In genomic region chr6:63610944-63611343, GRCh38 we compare ENCODE assay signal across 20 cellular contexts. TPM values are rescaled to one million over a fixed set of nuclear protein-coding genes. Genes with fewer than 3 reads are reported as not detected.
DNase-seq lines count a peak whose midpoint lies in the region; ATAC-seq, FAIRE-seq and TF ChIP-seq lines count a peak whose summit lies in the region.
"Had no signal": no experiment of that assay in that cellular context is flagged by ENCODE, and none has a peak within 500 bp of the region (broad histone marks: within the 10 kb centered on the region; RNA-seq: fewer than 3 reads in every experiment).

No MANE protein-coding gene starts in this region.

- peaks cover 0 to 3% of the 10 kb centered on the region in 2 experiments; a peak in 2 of 5 replicates for H3K4me1 ChIP-seq in K562 (replicated peaks in 1 of 2; ENCODE audit: control insufficient read depth in 2 of 2, insufficient read depth in 2 of 2, low read length in 2 of 2)
- no peaks in the 10 kb centered on the region for H3K4me1 ChIP-seq in spleen
- H3K4me1 ChIP-seq: BE2C, Caco-2 had no signal

- H4K20me1 ChIP-seq in K562 (replicated peaks; ENCODE audit: control insufficient read depth, insufficient read depth, low read length) = no peaks in the 10 kb centered on the region

- no peaks in the 10 kb centered on the region for H3K9me1 ChIP-seq in K562 (ENCODE audit: control insufficient read depth, insufficient read depth, low read length)

- H3K4me3 ChIP-seq in K562 (no peak overlapping the region), spleen (no peak overlapping the region)

- TF ChIP-seq EP300 in K562 (IDR thresholded peaks at IDR 0.05; ENCODE audit: low read length) = no peak

- in situ Hi-C loops in K562 (cut with MboI) = no loop called here

- no peak overlapping the region for H2AFZ ChIP-seq in K562 (ENCODE audit: low read depth, low read length)

- no peak for TF ChIP-seq RAD21 in K562 (CRISPR knock-in tag; conservative IDR thresholded peaks at IDR 0.05 in 1 of 2, IDR thresholded peaks at IDR 0.05 in 1 of 2)

- H3K27me3 ChIP-seq in K562 (ENCODE audit: control insufficient read depth in 2 of 2, insufficient read depth in 2 of 2, low read length in 2 of 2) = no peaks in the 10 kb centered on the region
- H3K27me3 ChIP-seq in spleen (replicated peaks in 1 of 7) = no peaks in the 10 kb centered on the region
- H3K27me3 ChIP-seq: BE2C had no signal

- H3K9ac ChIP-seq in K562 (ENCODE audit: insufficient read depth in 1 of 2, low read depth in 2 of 2, low read length in 2 of 2) = no peak overlapping the region

- TF ChIP-seq POLR2A in K562 (conservative IDR thresholded peaks at IDR 0.05) (no peak), spleen (IDR thresholded peaks at IDR 0.05) (no peak)

- no peaks in the 10 kb centered on the region for H3K9me3 Mint-ChIP-seq in effector memory CD8-positive, alpha-beta T cell
- H3K9me3 Mint-ChIP-seq: CD4-positive, alpha-beta T cell; H9; IgD-negative memory B cell had no signal

- DNase-seq in HEK293T (ENCODE audit: extremely low spot score) = no peak
- no peak for DNase-seq in K562 (ENCODE audit: extremely low read depth in 1 of 4, low spot score in 3 of 4)
- DNase-seq in effector memory CD8-positive, alpha-beta T cell = no peak
- no peak for DNase-seq in spleen
- no peak for DNase-seq in DMS53 treated with DMSO at 0.1 percent for 48 hours (lab: John Stamatoyannopoulos, UW; ENCODE audit: unreplicated experiment)
- no peak for DNase-seq in AML-193 (lab: John Stamatoyannopoulos, UW)
- DNase-seq: BE2C; C1 segment of cervical spinal cord; Caco-2; CD4-positive, alpha-beta T cell; DMS79; GDM1; H9; Kasumi-1; KG1 had no signal

- no peaks in the 10 kb centered on the region for H3K4me1 Mint-ChIP-seq in effector memory CD8-positive, alpha-beta T cell (ENCODE audit: low read depth in 2 of 2)
- H3K4me1 Mint-ChIP-seq: H9 had no signal

- no peaks in the 10 kb centered on the region for H3K36me3 Mint-ChIP-seq in effector memory CD8-positive, alpha-beta T cell (ENCODE audit: insufficient read depth)
- H3K36me3 Mint-ChIP-seq: IgD-negative memory B cell had no signal

- H3K27me3 Mint-ChIP-seq in effector memory CD8-positive, alpha-beta T cell = peaks cover 4 to 7% of the 10 kb centered on the region in 2 donors
- H3K27me3 Mint-ChIP-seq: IgD-negative memory B cell had no signal

- BruUV-seq in K562 (replicated peaks; lab: Mats Ljungman, UMichigan) = no TSS peak

- no peaks in the 10 kb centered on the region for H3K36me3 ChIP-seq in K562 (ENCODE audit: control insufficient read depth, insufficient read depth, low read length)
- H3K36me3 ChIP-seq in spleen = no peaks in the 10 kb centered on the region
- H3K36me3 ChIP-seq: BE2C had no signal

- intact Hi-C loops in K562 (cut with micrococcal nuclease) (no loop called here), spleen (cut with DNase I; ENCODE audit: low total_unique reads) (no loop called here)

- TF ChIP-seq CTCF in K562 (IDR thresholded peaks at IDR 0.05 in 2 of 3, conservative IDR thresholded peaks at IDR 0.05 in 1 of 3; ENCODE audit: insufficient read depth in 2 of 3, low read depth in 1 of 3, low read length in 3 of 3) = no peak
- no peak for TF ChIP-seq CTCF in spleen (IDR thresholded peaks at IDR 0.05 in 8 of 11, conservative IDR thresholded peaks at IDR 0.05 in 3 of 11)

- H3K27ac Mint-ChIP-seq in effector memory CD8-positive, alpha-beta T cell = no peak overlapping the region
- H3K27ac Mint-ChIP-seq: CD4-positive, alpha-beta T cell; H9; IgD-negative memory B cell had no signal

- no peaks in the 10 kb centered on the region for H3K79me2 ChIP-seq in K562 (ENCODE audit: control insufficient read depth, insufficient read depth, low read length)

- no peak overlapping the region for H3K4me3 Mint-ChIP-seq in effector memory CD8-positive, alpha-beta T cell
- H3K4me3 Mint-ChIP-seq: CD4-positive, alpha-beta T cell; H9; IgD-negative memory B cell had no signal

- CTCF ChIA-PET in HEK293T (lab: Yijun Ruan, JAX) (interaction anchor here (0.7 kb wide), 1 partner anchor 212 kb away, joined by 4 read pairs; no protein-coding TSS in a partner anchor), K562 (lab: Yijun Ruan, JAX; ENCODE audit: low intra/inter-chr PET ratio) (no interaction called here)

- H3K27ac ChIP-seq in K562 (ENCODE audit: extremely low read depth, low read depth, low read length) = no peak overlapping the region
- no peak overlapping the region for H3K27ac ChIP-seq in spleen

- H3K9me3 ChIP-seq in K562 (replicated peaks; ENCODE audit: control insufficient read depth, insufficient read depth, low read depth, low read length) (no peaks in the 10 kb centered on the region), spleen (no peaks in the 10 kb centered on the region)
- H3K9me3 ChIP-seq: BE2C had no signal

- WGBS in K562 (ENCODE audit: insufficient coverage, low coverage, missing lambda C conversion rate) = 0% methylated on average over 1 of the region's 1 CpG
- WGBS in spleen, 5 donors = 44 to 85% (median 70%) methylated on average over 1 of the region's 1 CpG

- H3K4me2 ChIP-seq in K562 (ENCODE audit: insufficient read depth, low read length) = no peak overlapping the region

- FAIRE-seq in K562 (lab: Jason Lieb, UNC) = no peak
- FAIRE-seq: D721Med, H1, HepG2 had no signal

- POLR2A ChIA-PET in HEK293T (lab: Yijun Ruan, JAX) = interaction anchor here (1.0 kb wide), 1 partner anchor 24 kb away, joined by 3 read pairs; the partner anchor contains the start of gene PHF3
- POLR2A ChIA-PET in K562 (lab: Yijun Ruan, JAX) = interaction anchor here (0.9 to 1.4 kb wide), 2 partner anchors 10 to 14 kb away, joined by 3 read pairs; no protein-coding TSS in a partner anchor

- ATAC-seq in GM18870 (IDR thresholded peaks at IDR 0.05; ENCODE audit: unreplicated experiment) (peak; percentile 82), K562 (no peak)
- ATAC-seq in effector memory CD8-positive, alpha-beta T cell (replicated peaks) = no peak
- ATAC-seq: HepG2 had no signal

TF ChIP-seq in HEK293T, 16 proteins besides CTCF, POLR2A, EP300 and RAD21 (continues in another document):
- TF ChIP-seq NFRKB (IDR thresholded peaks at IDR 0.05) = no peak

TF ChIP-seq in K562, 482 proteins besides CTCF, POLR2A, EP300 and RAD21:
- TF ChIP-seq MEIS2 (IDR thresholded peaks at IDR 0.05; ENCODE audit: partially characterized antibody) = peak; percentile 38
- no peak for TF ChIP-seq ZBTB12 (CRISPR knock-in tag; IDR thresholded peaks at IDR 0.05)

RNA-seq across cellular contexts. Expression of gene PHF3, which starts 24.7 kb away (rescaled TPM):
- 21.5 and 99.1 TPM in 2 replicates for total RNA-seq in K562 (2011; cell fraction: chromatin; rRNA removed; ENCODE audit: low replicate concordance)
- 30.0 and 37.5 TPM in 2 replicates for total RNA-seq in K562 (2011; cell fraction: nucleolus; rRNA removed)
- 61.8 and 108 TPM in 2 replicates for total RNA-seq in K562 (2011; cell fraction: nucleoplasm; rRNA removed)
- total RNA-seq in K562 (2014; rRNA removed) = 37.4 and 44.0 TPM in 2 replicates
- total RNA-seq in K562 (2014; rRNA removed; fragmentation: Illumina TruSeq; extraction: Trizol) = 49.3 and 58.9 TPM in 2 replicates
- 49.8 and 51.2 TPM in 2 replicates for total RNA-seq in K562 (2015; rRNA removed; fragmentation: Illumina TruSeq; extraction: Trizol)
- total RNA-seq in K562 (2021) = 32.8 and 35.6 TPM in 2 replicates
- 21.8 and 28.5 TPM in 2 replicates for polyA plus RNA-seq in K562 (2011; rRNA removed)
- 5.0 and 8.2 TPM in 2 replicates for polyA plus RNA-seq in K562 (2011; cell fraction: cytosol; rRNA removed)
- polyA plus RNA-seq in K562 (2011; cell fraction: nucleus; rRNA removed) = 23.1 and 24.4 TPM in 2 replicates
- 18.3 and 19.4 TPM in 2 replicates for polyA plus RNA-seq in K562 (2012)
- polyA plus RNA-seq in K562 (2014; fragmentation: Illumina TruSeq; extraction: Trizol) = 27.1 and 30.9 TPM in 2 replicates
- 1 to 10 TPM; 8.1 to 8.6 TPM for polyA plus RNA-seq in K562 (2014; fragmentation: Nextera tagmentation; extraction: Ambion mirVana)
- polyA plus RNA-seq in K562 (2014; rRNA removed) = 16.7 and 21.6 TPM in 2 replicates
- 73.5 and 98.2 TPM in 2 replicates for polyA minus RNA-seq in K562 (2011; rRNA and poly(A)+ RNA removed)
- 28.0 and 30.5 TPM in 2 replicates for polyA minus RNA-seq in K562 (2011; cell fraction: cytosol; rRNA and poly(A)+ RNA removed)
- 45.8 and 84.0 TPM in 2 replicates for polyA minus RNA-seq in K562 (2011; cell fraction: nucleus; rRNA and poly(A)+ RNA removed)
- total RNA-seq in spleen = 100 to 1,000 TPM in 1 of 7 donors, 10 to 100 TPM in 6; 66.5 to 111 (median 77.1) TPM
- polyA plus RNA-seq in spleen = 1 to 10 TPM; 7.5 to 9.5 (median 7.7) TPM

RNA-seq across cellular contexts. Expression of gene PTP4A1, which starts 38.7 kb away (rescaled TPM):
- total RNA-seq in K562 (2011; cell fraction: chromatin; rRNA removed; ENCODE audit: low replicate concordance) = 10.0 and 28.1 TPM in 2 replicates
- total RNA-seq in K562 (2011; cell fraction: nucleolus; rRNA removed) = 10.7 and 10.8 TPM in 2 replicates
- 15.0 and 29.0 TPM in 2 replicates for total RNA-seq in K562 (2011; cell fraction: nucleoplasm; rRNA removed)
- total RNA-seq in K562 (2014; rRNA removed) = 13.1 and 14.6 TPM in 2 replicates
- total RNA-seq in K562 (2014; rRNA removed; fragmentation: Illumina TruSeq; extraction: Trizol) = 10.0 and 12.7 TPM in 2 replicates
- total RNA-seq in K562 (2015; rRNA removed; fragmentation: Illumina TruSeq; extraction: Trizol) = 9.7 and 10.3 TPM in 2 replicates
- 60.9 and 62.7 TPM in 2 replicates for total RNA-seq in K562 (2021)
- 17.1 and 17.9 TPM in 2 replicates for polyA plus RNA-seq in K562 (2011; rRNA removed)
- 1.9 and 10.8 TPM in 2 replicates for polyA plus RNA-seq in K562 (2011; cell fraction: cytosol; rRNA removed)
- 6.9 and 10.5 TPM in 2 replicates for polyA plus RNA-seq in K562 (2011; cell fraction: nucleus; rRNA removed)
- polyA plus RNA-seq in K562 (2012) = 41.6 and 51.3 TPM in 2 replicates
- 57.0 and 67.5 TPM in 2 replicates for polyA plus RNA-seq in K562 (2014; fragmentation: Illumina TruSeq; extraction: Trizol)
- 10 to 100 TPM in 1 of 2 experiments, 1 to 10 TPM in 1; 3.7 to 13.6 TPM for polyA plus RNA-seq in K562 (2014; fragmentation: Nextera tagmentation; extraction: Ambion mirVana)
- polyA plus RNA-seq in K562 (2014; rRNA removed) = 12.4 and 12.9 TPM in 2 replicates
- polyA minus RNA-seq in K562 (2011; rRNA and poly(A)+ RNA removed) = 23.4 and 25.8 TPM in 2 replicates
- polyA minus RNA-seq in K562 (2011; cell fraction: cytosol; rRNA and poly(A)+ RNA removed) = 24.8 and 25.0 TPM in 2 replicates
- 16.0 and 19.1 TPM in 2 replicates for polyA minus RNA-seq in K562 (2011; cell fraction: nucleus; rRNA and poly(A)+ RNA removed)
- 10 to 100 TPM; 26.6 to 46.1 (median 29.7) TPM for total RNA-seq in spleen
- 10 to 100 TPM in 2 of 3 donors, 1 to 10 TPM in 1; 6.8 to 14.5 (median 12.5) TPM for polyA plus RNA-seq in spleen
